ENCODE assay signal across 22 cellular contexts in the genomic region with DNA sequence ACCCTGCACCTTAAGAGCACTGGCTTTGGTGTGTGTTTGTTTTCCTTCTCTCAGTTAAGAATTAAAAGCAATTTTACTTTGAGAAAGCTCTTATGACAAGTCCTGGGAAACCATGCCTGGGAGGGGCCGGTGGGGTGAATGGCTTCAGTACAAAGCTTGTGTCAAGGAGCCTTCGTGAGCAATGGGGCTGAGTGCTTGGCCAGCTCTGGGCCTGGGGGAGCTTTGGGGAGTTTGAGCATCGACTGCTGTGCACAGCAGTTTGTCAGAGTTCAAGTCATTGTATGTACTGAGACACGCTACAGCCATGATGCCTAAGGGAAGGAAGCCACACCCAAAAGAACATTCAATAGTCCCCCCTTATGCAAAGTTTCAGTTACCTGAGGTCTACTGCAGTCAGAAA.
"Had no signal": no experiment of that assay in that cellular context is flagged by ENCODE, and none has a peak within 500 bp of the region (broad histone marks: within the 10 kb centered on the region; RNA-seq: fewer than 3 reads in every experiment).

No MANE protein-coding gene starts in this region.

- DNase-seq: activated B cell treated with CpG ODN at 0.5 μM for 24 hours; activated CD4-positive, alpha-beta T cell treated with anti-CD3 and anti-CD28 coated beads for 36 hours; activated CD4-positive, alpha-beta T cell treated with anti-CD3 and anti-CD28 coated beads, Interleukin-2, amount 50 U/mL, for 4 hours; activated effector memory CD4-positive, alpha-beta T cell treated with Interleukin-2 at 50 U/mL for 16 hours; activated naive CD4-positive, alpha-beta T cell treated with anti-CD3 and anti-CD28 coated beads for 36 hours; activated naive CD8-positive, alpha-beta T cell treated with anti-CD3 and anti-CD28 coated beads, Interleukin-2, amount 10 ng/mL, durations not matched to agents 7 days and 5 days; activated T-cell treated with anti-CD3 and anti-CD28 coated beads, Interleukin-2, amount 50 U/mL, for 48 hours; amniotic stem cell; cerebellar nuclear complex; erythroblast; heart left ventricle; islet precursor cell; naive thymus-derived CD4-positive, alpha-beta T cell; occipital lobe; stimulated activated CD4-positive, alpha-beta T cell treated with anti-CD3 and anti-CD28 coated beads, Interleukin-4, amount 100 ng/mL, for 24 hours; stimulated activated naive CD4-positive, alpha-beta T cell treated with Interleukin-2 at 50 U/mL for 16 hours; T1000; tibial artery had no signal

- FAIRE-seq: urothelium cell line had no signal

- H3K4me3 ChIP-seq: coronary artery, heart left ventricle, lung, tibial artery had no signal

- H3K4me1 ChIP-seq: heart left ventricle, tibial artery had no signal

- H3K36me3 ChIP-seq: heart left ventricle, tibial artery had no signal

- H3K9me3 ChIP-seq: heart left ventricle, tibial artery had no signal

- H3K27ac ChIP-seq: coronary artery, heart left ventricle, tibial artery had no signal

- ATAC-seq: activated CD4-positive, alpha-beta T cell treated with anti-CD3 and anti-CD28 coated beads for 36 hours; heart left ventricle; naive thymus-derived CD4-positive, alpha-beta T cell; sciatic nerve had no signal
